21 cellular contexts compared by ENCODE assay signal in the genomic region with DNA sequence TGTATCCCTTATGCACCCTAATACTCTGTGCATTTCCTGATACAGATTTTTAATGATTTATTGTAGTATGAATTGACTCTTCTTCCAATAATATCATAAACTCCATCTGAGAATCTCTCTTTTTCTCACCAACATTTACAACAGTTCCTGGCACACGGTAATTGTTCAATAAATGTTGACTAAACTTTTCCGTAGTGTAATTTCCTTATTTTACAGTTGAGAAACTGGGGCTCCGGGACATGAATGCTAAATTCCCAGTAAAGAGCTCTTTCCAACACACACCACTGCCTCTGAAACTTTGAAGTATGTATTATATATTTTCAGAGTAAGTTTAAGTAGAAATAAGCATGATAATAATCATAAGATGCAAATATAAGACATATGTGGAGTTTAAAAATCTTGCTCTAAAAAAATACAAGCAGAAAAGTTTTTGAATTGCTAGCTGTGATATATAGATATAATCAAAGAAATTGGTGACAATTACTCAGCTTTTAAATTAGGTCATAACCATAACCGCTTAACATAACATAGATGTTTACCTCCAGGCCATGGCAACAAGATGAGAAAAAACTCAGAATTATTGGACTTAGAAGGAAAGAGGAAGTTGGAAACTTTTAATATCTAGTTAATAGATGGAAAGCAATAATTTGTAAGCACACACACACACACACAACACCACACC. TPM values are rescaled to one million over a fixed set of nuclear protein-coding genes. Genes with fewer than 3 reads are reported as not detected.
DNase-seq lines count a peak whose midpoint lies in the region; ATAC-seq lines count a peak whose summit lies in the region.
"Had no signal": no experiment of that assay in that cellular context is flagged by ENCODE, and none has a peak within 500 bp of the region (broad histone marks: within the 10 kb centered on the region; RNA-seq: fewer than 3 reads in every experiment).

No MANE protein-coding gene starts in this region.

- no peak overlapping the region for H4K91ac ChIP-seq in mesenchymal stem cell (ENCODE audit: low read length)

- 100% methylated on average over 2 of the region's 4 CpGs for WGBS in mesenchymal stem cell

- peak; percentile 32 for DNase-seq in NOMO-1 treated with DMSO at 0.1 percent for 48 hours (lab: John Stamatoyannopoulos, UW; ENCODE audit: unreplicated experiment)
- DNase-seq in NOMO-1 treated with dmso at 0.1 percent for 144 hours (lab: John Stamatoyannopoulos, UW; ENCODE audit: unreplicated experiment) = no peak
- DNase-seq in ELR (ENCODE audit: low read depth) = peak; percentile 53
- DNase-seq in T-helper 17 cell = no peak
- no peak for DNase-seq in mesenchymal stem cell
- DNase-seq in COLO829 (ENCODE audit: low spot score) = no peak
- DNase-seq in kidney tubule cell (ENCODE audit: low spot score) = no peak
- DNase-seq: activated naive CD4-positive, alpha-beta T cell treated with anti-CD3 and anti-CD28 coated beads for 36 hours; activated T-cell treated with anti-CD3 and anti-CD28 coated beads, Interleukin-2, amount 50 U/mL, for 48 hours; AML-193; dorsolateral prefrontal cortex; glutamatergic neuron; kidney glomerular epithelial cell; naive B cell; NCI-H1417 treated with DMSO at 0.1 percent for 48 hours; NCI-H2081 treated with DMSO at 0.1 percent for 48 hours; NCI-H345; NCI-H82; SHP77 treated with DMSO at 0.1 percent for 48 hours had no signal

- H3K27me3 Mint-ChIP-seq in T-helper 17 cell = peaks cover 2% of the 10 kb centered on the region

- H2BK120ac ChIP-seq in mesenchymal stem cell (ENCODE audit: low read depth, low read length) = no peak overlapping the region

- ATAC-seq in T-helper 17 cell (peak; percentile 93), GM21786 (IDR thresholded peaks at IDR 0.05; ENCODE audit: unreplicated experiment) (no peak)

- peaks cover 8% of the 10 kb centered on the region for H3K36me3 Mint-ChIP-seq in T-helper 17 cell (ENCODE audit: low read depth)

- H3K9ac ChIP-seq in mesenchymal stem cell (ENCODE audit: low read length) = peak overlapping the region; percentile 45

- H3K4me1 Mint-ChIP-seq in T-helper 17 cell = peaks cover 13% of the 10 kb centered on the region

- H3K4me2 ChIP-seq in mesenchymal stem cell (ENCODE audit: low read length, poor library complexity, severe bottlenecking) = no peak overlapping the region

- no peaks in the 10 kb centered on the region for H3K27me3 ChIP-seq in mesenchymal stem cell (ENCODE audit: control insufficient read depth in 1 of 2, insufficient read depth in 1 of 2, low read length in 2 of 2)

- H3K9me3 ChIP-seq in T-helper 17 cell (ENCODE audit: control insufficient read depth, low read length, poor library complexity, severe bottlenecking) = no peaks in the 10 kb centered on the region
- H3K9me3 ChIP-seq in mesenchymal stem cell (ENCODE audit: control insufficient read depth, low read length) = peaks cover 12% of the 10 kb centered on the region

- no peak overlapping the region for H3K14ac ChIP-seq in mesenchymal stem cell (ENCODE audit: low read length in 2 of 2)

- no peaks in the 10 kb centered on the region for H3K36me3 ChIP-seq in mesenchymal stem cell (ENCODE audit: control insufficient read depth in 1 of 2, insufficient read depth in 2 of 2, low read depth in 1 of 2, low read length in 2 of 2)

- no peak overlapping the region for H3K23ac ChIP-seq in mesenchymal stem cell (ENCODE audit: low read length in 2 of 2)

- no peak overlapping the region for H3K27ac ChIP-seq in mesenchymal stem cell (ENCODE audit: low read length, poor library complexity, severe bottlenecking)
- H3K27ac ChIP-seq: dorsolateral prefrontal cortex had no signal

- H2BK12ac ChIP-seq in mesenchymal stem cell (ENCODE audit: low read length in 2 of 2) = no peak overlapping the region

- no peak overlapping the region for H4K8ac ChIP-seq in mesenchymal stem cell (ENCODE audit: low read length)

- H3K18ac ChIP-seq in mesenchymal stem cell (ENCODE audit: low read depth in 1 of 2, low read length in 2 of 2) = no peak overlapping the region

- no peak overlapping the region for H2AK5ac ChIP-seq in mesenchymal stem cell (ENCODE audit: low read length, severe bottlenecking)

- H3K4me3 Mint-ChIP-seq in T-helper 17 cell = no peak overlapping the region
- H3K4me3 Mint-ChIP-seq: activated naive CD4-positive, alpha-beta T cell treated with anti-CD3 and anti-CD28 coated beads for 36 hours; naive B cell had no signal

- H3K4me1 ChIP-seq in mesenchymal stem cell (ENCODE audit: control insufficient read depth, insufficient read depth, low read depth, low read length) = no peaks in the 10 kb centered on the region

- no peak overlapping the region for H3K4ac ChIP-seq in mesenchymal stem cell (ENCODE audit: low read depth in 1 of 2, low read length in 2 of 2)

- H2BK15ac ChIP-seq in mesenchymal stem cell (ENCODE audit: low read depth, poor library complexity, severe bottlenecking) = no peak overlapping the region

- no peak overlapping the region for H2AFZ ChIP-seq in mesenchymal stem cell (ENCODE audit: low read depth, low read length)

- no peaks in the 10 kb centered on the region for H3K79me1 ChIP-seq in mesenchymal stem cell (replicated peaks; ENCODE audit: low read length, poor library complexity, severe bottlenecking)

- H3K4me3 ChIP-seq in mesenchymal stem cell (ENCODE audit: insufficient read depth in 1 of 2, low read depth in 1 of 2, low read length in 2 of 2) = no peak overlapping the region
- H3K4me3 ChIP-seq: dorsolateral prefrontal cortex had no signal

- H2BK5ac ChIP-seq in mesenchymal stem cell (ENCODE audit: low read depth, low read length, poor library complexity, severe bottlenecking) = no peak overlapping the region

- peak overlapping the region; percentile 92 for H3K27ac Mint-ChIP-seq in T-helper 17 cell
- H3K27ac Mint-ChIP-seq: activated naive CD4-positive, alpha-beta T cell treated with anti-CD3 and anti-CD28 coated beads for 36 hours had no signal

RNA-seq across cellular contexts. Expression of a gene that starts 28.2 kb away (rescaled TPM):
- 10 to 100 TPM; 58.0 to 58.9 TPM for total RNA-seq in T-helper 17 cell
- 80.9 TPM for polyA plus RNA-seq in mesenchymal stem cell (2013, experiment 1 of 2)
- 84.2 TPM for polyA plus RNA-seq in mesenchymal stem cell (2013, experiment 2 of 2)
- total RNA-seq: OCI-LY7 had no signal

Comparison
In these comparisons a context has a peak if more than half of its experiments do, and no peak if none do; other contexts are left out.
1. DNase-seq: peak in NOMO-1 treated with DMSO at 0.1 percent for 48 hours (single experiment) and ELR (single experiment); none in NOMO-1 treated with dmso at 0.1 percent for 144 hours (single experiment), T-helper 17 cell (0 of 3), mesenchymal stem cell (single experiment), COLO829 (single experiment) and kidney tubule cell (single experiment).